ENCODE assay signal across 27 cellular contexts in genomic region chr9:114432323-114433067, GRCh38.
"Had no signal": no experiment of that assay in that cellular context is flagged by ENCODE, and none has a peak within 500 bp of the region (broad histone marks: within the 10 kb centered on the region; RNA-seq: fewer than 3 reads in every experiment).

No MANE protein-coding gene starts in this region.

- ATAC-seq: activated naive CD4-positive, alpha-beta T cell treated with anti-CD3 and anti-CD28 coated beads, Interleukin-2, amount 50 U/mL, for 72 hours; activated T-cell treated with anti-CD3 and anti-CD28 coated beads, Interleukin-2, amount 50 U/mL, for 72 hours; body of pancreas; gastroesophageal sphincter; heart right ventricle had no signal

- H3K9me3 ChIP-seq: adrenal gland, body of pancreas, esophagus squamous epithelium, gastroesophageal sphincter, heart right ventricle had no signal

- H3K9me3 Mint-ChIP-seq: activated CD4-positive, alpha-beta memory T cell treated with anti-CD3 and anti-CD28 coated beads, Interleukin-2, amount 10 ng/mL, durations not matched to agents 7 days and 5 days; activated CD4-positive, alpha-beta T cell treated with anti-CD3 and anti-CD28 coated beads, Interleukin-2, amount 10 ng/mL, durations not matched to agents 7 days and 5 days; activated naive CD4-positive, alpha-beta T cell treated with anti-CD3 and anti-CD28 coated beads, Interleukin-2, amount 10 ng/mL, durations not matched to agents 7 days and 5 days; activated naive CD4-positive, alpha-beta T cell treated with anti-CD3 and anti-CD28 coated beads, Interleukin-2, amount 50 U/mL, for 72 hours; activated T-cell treated with anti-CD3 and anti-CD28 coated beads, Interleukin-2, amount 50 U/mL, for 24 hours; activated T-cell treated with anti-CD3 and anti-CD28 coated beads, Interleukin-2, amount 50 U/mL, for 72 hours had no signal

- H3K4me1 ChIP-seq: body of pancreas, esophagus squamous epithelium, gastroesophageal sphincter, heart right ventricle had no signal

- H3K27ac Mint-ChIP-seq: activated CD4-positive, alpha-beta memory T cell treated with anti-CD3 and anti-CD28 coated beads, Interleukin-2, amount 10 ng/mL, durations not matched to agents 7 days and 5 days; activated CD4-positive, alpha-beta T cell treated with anti-CD3 and anti-CD28 coated beads, Interleukin-2, amount 10 ng/mL, durations not matched to agents 7 days and 5 days; activated naive CD4-positive, alpha-beta T cell treated with anti-CD3 and anti-CD28 coated beads, Interleukin-2, amount 10 ng/mL, durations not matched to agents 7 days and 5 days; activated T-cell treated with anti-CD3 and anti-CD28 coated beads, Interleukin-2, amount 50 U/mL, for 24 hours; activated T-cell treated with anti-CD3 and anti-CD28 coated beads, Interleukin-2, amount 50 U/mL, for 72 hours had no signal

- H3K4me3 Mint-ChIP-seq: activated CD4-positive, alpha-beta memory T cell treated with anti-CD3 and anti-CD28 coated beads, Interleukin-2, amount 10 ng/mL, durations not matched to agents 7 days and 5 days; activated CD4-positive, alpha-beta T cell treated with anti-CD3 and anti-CD28 coated beads, Interleukin-2, amount 10 ng/mL, durations not matched to agents 7 days and 5 days; activated naive CD4-positive, alpha-beta T cell treated with anti-CD3 and anti-CD28 coated beads, Interleukin-2, amount 10 ng/mL, durations not matched to agents 7 days and 5 days; activated T-cell treated with anti-CD3 and anti-CD28 coated beads, Interleukin-2, amount 50 U/mL, for 24 hours; activated T-cell treated with anti-CD3 and anti-CD28 coated beads, Interleukin-2, amount 50 U/mL, for 72 hours had no signal

- DNase-seq: activated CD4-positive, alpha-beta memory T cell treated with anti-CD3 and anti-CD28 coated beads, Interleukin-2, amount 10 ng/mL, durations not matched to agents 7 days and 5 days; activated CD4-positive, alpha-beta T cell treated with anti-CD3 and anti-CD28 coated beads for 4 hours; activated CD4-positive, alpha-beta T cell treated with anti-CD3 and anti-CD28 coated beads, Interleukin-2, amount 10 ng/mL, durations not matched to agents 7 days and 5 days; activated CD4-positive, alpha-beta T cell treated with anti-CD3 and anti-CD28 coated beads, Interleukin-2, amount 50 U/mL, for 4 hours; activated CD4-positive, CD25-positive, alpha-beta regulatory T cell; activated gamma-delta T cell; activated naive CD4-positive, alpha-beta T cell; activated T-cell treated with anti-CD3 and anti-CD28 coated beads for 4 hours; activated T-cell treated with anti-CD3 and anti-CD28 coated beads, Interleukin-2, amount 50 U/mL, for 24 hours; activated T-cell treated with anti-CD3 and anti-CD28 coated beads, Interleukin-2, amount 50 U/mL, for 72 hours; amygdala; aorta; body of pancreas; central memory CD4-positive, alpha-beta T cell; cortex of kidney; dermis blood vessel endothelial cell; effector CD4-positive, alpha-beta T cell; esophagus squamous epithelium; foreskin melanocyte; heart right ventricle; T-helper 2 cell had no signal

- H3K27ac ChIP-seq: body of pancreas, cardiac muscle cell, epithelial cell of prostate, esophagus squamous epithelium, gastroesophageal sphincter, heart right ventricle had no signal

- H3K4me3 ChIP-seq: adrenal gland, body of pancreas, cardiac muscle cell, esophagus squamous epithelium, gastroesophageal sphincter, heart right ventricle had no signal

- H3K27me3 Mint-ChIP-seq: activated CD4-positive, alpha-beta memory T cell treated with anti-CD3 and anti-CD28 coated beads, Interleukin-2, amount 10 ng/mL, durations not matched to agents 7 days and 5 days; activated T-cell treated with anti-CD3 and anti-CD28 coated beads, Interleukin-2, amount 50 U/mL, for 24 hours had no signal

- H3K36me3 Mint-ChIP-seq: activated naive CD4-positive, alpha-beta T cell treated with anti-CD3 and anti-CD28 coated beads, Interleukin-2, amount 10 ng/mL, durations not matched to agents 7 days and 5 days; activated naive CD4-positive, alpha-beta T cell treated with anti-CD3 and anti-CD28 coated beads, Interleukin-2, amount 50 U/mL, for 72 hours had no signal

- H3K27me3 ChIP-seq: adrenal gland, body of pancreas, esophagus squamous epithelium, gastroesophageal sphincter had no signal
